ENCODE assay signal across 21 cellular contexts in genomic region chr13:97121894-97122293, GRCh38.
DNase-seq lines count a peak whose midpoint lies in the region; ATAC-seq, FAIRE-seq and TF ChIP-seq lines count a peak whose summit lies in the region.
"Had no signal": no experiment of that assay in that cellular context is flagged by ENCODE, and none has a peak within 500 bp of the region (broad histone marks: within the 10 kb centered on the region; RNA-seq: fewer than 3 reads in every experiment).

No MANE protein-coding gene starts in this region.

- intact Hi-C loops in activated CD8-positive, alpha-beta T cell treated with anti-CD3 and anti-CD28 coated beads for 36 hours (cut with micrococcal nuclease) = loop anchor here (10.0 kb wide), 1 partner anchor 103 kb away; the partner anchor contains the start of gene MBNL2

- no peaks in the 10 kb centered on the region for H3K9me3 ChIP-seq in adipocyte (ENCODE audit: control insufficient read depth, low read length)
- no peaks in the 10 kb centered on the region for H3K9me3 ChIP-seq in small intestine (ENCODE audit: control insufficient read depth, low read depth)
- H3K9me3 ChIP-seq: BLaER1 treated with 17β-estradiol and CSF1 and Interleukin-3, amounts not matched to agents 10 nM and 100 nM; prostate gland; upper lobe of right lung had no signal

- peaks cover 20% of the 10 kb centered on the region for H3K4me1 Mint-ChIP-seq in activated CD8-positive, alpha-beta T cell treated with anti-CD3 and anti-CD28 coated beads for 36 hours (ENCODE audit: low read depth)
- H3K4me1 Mint-ChIP-seq: T-cell had no signal

- no peaks in the 10 kb centered on the region for H3K36me3 Mint-ChIP-seq in activated CD8-positive, alpha-beta T cell treated with anti-CD3 and anti-CD28 coated beads for 36 hours (ENCODE audit: low read depth)
- H3K36me3 Mint-ChIP-seq: IgD-negative memory B cell, T-cell had no signal

- CTCF ChIA-PET in activated CD8-positive, alpha-beta T cell treated with anti-CD3 and anti-CD28 coated beads for 36 hours (lab: Charles Lee) = no interaction called here

- no peak for ATAC-seq in activated CD8-positive, alpha-beta T cell treated with anti-CD3 and anti-CD28 coated beads for 36 hours
- ATAC-seq: T-cell, upper lobe of right lung had no signal

- no peak overlapping the region for H3K27ac ChIP-seq in small intestine (ENCODE audit: low read depth in 1 of 2, low read length in 1 of 2)
- H3K27ac ChIP-seq: BLaER1 treated with 17β-estradiol and CSF1 and Interleukin-3, amounts not matched to agents 10 nM and 100 nM; prostate gland; upper lobe of right lung had no signal

- H3K4me3 Mint-ChIP-seq in activated CD8-positive, alpha-beta T cell treated with anti-CD3 and anti-CD28 coated beads for 36 hours = no peak overlapping the region
- H3K4me3 Mint-ChIP-seq: activated CD4-positive, alpha-beta T cell treated with anti-CD3 and anti-CD28 coated beads, Interleukin-2, amount 10 ng/mL, durations not matched to agents 7 days and 5 days; IgD-negative memory B cell; nephron progenitor cell; T-cell had no signal

- TF ChIP-seq CTCF in fibroblast of the aortic adventitia (IDR thresholded peaks at IDR 0.05; ENCODE audit: insufficient read depth, low read length) = no peak
- no peak for TF ChIP-seq CTCF in activated CD8-positive, alpha-beta T cell treated with anti-CD3 and anti-CD28 coated beads for 36 hours (IDR thresholded peaks at IDR 0.05)

- FAIRE-seq in small intestine (lab: Jason Lieb, UNC) = no peak
- FAIRE-seq: colon had no signal

- no peaks in the 10 kb centered on the region for H3K9me3 Mint-ChIP-seq in activated CD8-positive, alpha-beta T cell treated with anti-CD3 and anti-CD28 coated beads for 36 hours
- H3K9me3 Mint-ChIP-seq: activated CD4-positive, alpha-beta T cell treated with anti-CD3 and anti-CD28 coated beads, Interleukin-2, amount 10 ng/mL, durations not matched to agents 7 days and 5 days; nephron progenitor cell; T-cell had no signal

- H3K27me3 ChIP-seq in adipocyte (replicated peaks; ENCODE audit: control insufficient read depth, insufficient read depth, low read length) (no peaks in the 10 kb centered on the region), small intestine (ENCODE audit: control insufficient read depth in 2 of 2, insufficient read depth in 2 of 2, low read length in 2 of 2) (no peaks in the 10 kb centered on the region)
- H3K27me3 ChIP-seq: BLaER1 treated with 17β-estradiol and CSF1 and Interleukin-3, amounts not matched to agents 10 nM and 100 nM; upper lobe of right lung had no signal

- POLR2A ChIA-PET in activated CD8-positive, alpha-beta T cell treated with anti-CD3 and anti-CD28 coated beads for 36 hours (lab: Charles Lee) = no interaction called here

- peaks cover 30% of the 10 kb centered on the region for H3K27me3 Mint-ChIP-seq in activated CD8-positive, alpha-beta T cell treated with anti-CD3 and anti-CD28 coated beads for 36 hours

- H3K4me1 ChIP-seq in adipocyte (ENCODE audit: control insufficient read depth, insufficient read depth, low read length) (peaks cover 52% of the 10 kb centered on the region), small intestine (ENCODE audit: control insufficient read depth in 2 of 2, insufficient read depth in 1 of 2, low read depth in 1 of 2, low read length in 1 of 2) (peaks cover 2 to 5% of the 10 kb centered on the region in 2 donors)
- H3K4me1 ChIP-seq: prostate gland had no signal

- H3K4me3 ChIP-seq in adipocyte (ENCODE audit: low read length) = peak overlapping the region; percentile 13
- H3K4me3 ChIP-seq in fibroblast of the aortic adventitia (ENCODE audit: low read depth, low read length) = no peak overlapping the region
- no peak overlapping the region for H3K4me3 ChIP-seq in small intestine (ENCODE audit: low read depth in 1 of 2, low read length in 2 of 2)
- H3K4me3 ChIP-seq: BLaER1 treated with 17β-estradiol and CSF1 and Interleukin-3, amounts not matched to agents 10 nM and 100 nM; prostate gland; upper lobe of right lung had no signal

- DNase-seq in HS-27A (ENCODE audit: low read depth) (peak; percentile 42), adipocyte (ENCODE audit: low read depth) (peak; percentile 40), fibroblast of the aortic adventitia (ENCODE audit: low read depth) (peak; percentile 75), small intestine (peak; percentile 25), NCI-H2081 (lab: John Stamatoyannopoulos, UW) (no peak), NCI-H2171 (lab: John Stamatoyannopoulos, UW) (no peak)
- DNase-seq in activated CD8-positive, alpha-beta T cell treated with anti-CD3 and anti-CD28 coated beads for 36 hours = no peak
- DNase-seq: activated CD4-positive, alpha-beta T cell treated with anti-CD3 and anti-CD28 coated beads, Interleukin-2, amount 10 ng/mL, durations not matched to agents 7 days and 5 days; DMS 273 treated with DMSO at 0.1 percent for 48 hours; GF-D8; H7; NCI-H1694 treated with DMSO at 0.1 percent for 48 hours; NCI-H446 treated with DMSO at 0.1 percent for 48 hours; nephron progenitor cell; stimulated activated CD4-positive, alpha-beta T cell treated with anti-CD3 and anti-CD28 coated beads, Interleukin-4, amount 100 ng/mL, for 24 hours; T-cell; upper lobe of right lung had no signal

- no peak overlapping the region for H3K9ac ChIP-seq in adipocyte (ENCODE audit: low read length)
- H3K9ac ChIP-seq: BLaER1 treated with 17β-estradiol and CSF1 and Interleukin-3, amounts not matched to agents 10 nM and 100 nM had no signal

- no peak overlapping the region for H3K27ac Mint-ChIP-seq in activated CD8-positive, alpha-beta T cell treated with anti-CD3 and anti-CD28 coated beads for 36 hours
- H3K27ac Mint-ChIP-seq: activated CD4-positive, alpha-beta T cell treated with anti-CD3 and anti-CD28 coated beads, Interleukin-2, amount 10 ng/mL, durations not matched to agents 7 days and 5 days; IgD-negative memory B cell; T-cell had no signal

- no peaks in the 10 kb centered on the region for H3K36me3 ChIP-seq in adipocyte (ENCODE audit: control insufficient read depth, insufficient read depth, low read length, severe bottlenecking)
- no peaks in the 10 kb centered on the region for H3K36me3 ChIP-seq in small intestine (ENCODE audit: control insufficient read depth in 2 of 2, insufficient read depth in 2 of 2, low read length in 2 of 2)
- H3K36me3 ChIP-seq: BLaER1 treated with 17β-estradiol and CSF1 and Interleukin-3, amounts not matched to agents 10 nM and 100 nM; prostate gland; upper lobe of right lung had no signal

Comparison
In these comparisons a context has a peak if more than half of its experiments do, and no peak if none do; other contexts are left out.
1. DNase-seq: peak in HS-27A (single experiment), adipocyte (single experiment), fibroblast of the aortic adventitia (single experiment) and small intestine (single experiment); none in activated CD8-positive, alpha-beta T cell treated with anti-CD3 and anti-CD28 coated beads for 36 hours (single experiment), NCI-H2081 (0 of 2) and NCI-H2171 (single experiment).